In the genomic region with DNA sequence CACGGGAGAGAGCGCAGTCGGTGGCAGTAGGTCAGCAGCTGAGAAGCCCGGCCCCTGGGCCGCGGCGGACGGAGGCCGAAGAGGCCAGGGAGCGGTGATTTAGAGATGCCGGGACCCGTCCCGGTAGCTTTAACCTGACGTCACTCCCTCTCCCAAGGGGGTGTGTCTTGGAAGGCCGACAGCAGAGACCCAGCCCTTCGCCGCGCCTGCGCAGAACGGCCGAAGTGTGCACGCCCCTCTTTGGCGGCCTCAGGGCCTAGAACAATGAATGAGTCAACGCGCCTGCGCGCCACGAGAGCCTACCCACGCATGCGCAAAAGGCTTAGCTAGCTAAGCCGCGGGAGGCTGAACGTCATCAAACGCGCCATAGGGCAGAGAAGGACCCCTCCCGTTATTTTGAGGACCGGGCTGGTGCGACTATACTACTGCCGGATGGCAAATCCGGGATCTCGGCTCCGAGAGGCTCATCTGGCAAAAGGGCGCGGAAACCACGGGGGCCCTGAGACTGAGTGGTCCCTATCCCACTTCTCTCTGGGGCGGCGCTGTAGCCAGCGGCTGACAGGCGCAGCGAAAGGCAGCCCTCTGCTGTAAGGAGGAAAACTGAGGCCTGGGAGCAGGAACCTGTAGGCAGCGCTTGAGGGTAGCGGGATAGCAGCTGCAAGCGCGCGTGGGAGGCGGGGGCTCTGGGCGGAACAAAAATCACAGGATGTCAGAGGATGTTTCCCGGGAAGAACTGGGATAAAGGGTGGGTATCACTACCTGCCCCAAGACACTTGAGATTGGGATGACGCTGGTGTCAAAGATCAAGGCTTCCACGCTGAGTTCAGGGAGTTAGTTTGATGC, we compare ENCODE assay signal across 8 cellular contexts. TPM values are rescaled to one million over a fixed set of nuclear protein-coding genes. Genes with fewer than 3 reads are reported as not detected.
DNase-seq lines count a peak whose midpoint lies in the region; ATAC-seq and TF ChIP-seq lines count a peak whose summit lies in the region.

Gene IRGQ, minus strand, starts transcription at position 136 of the 843 bp plus-strand sequence. CDS start 796 bp downstream, outside the sequence.
Gene ZNF576, plus strand, starts transcription at position 597 of the 843 bp plus-strand sequence. CDS start 514 bp downstream, outside the sequence.

- intact Hi-C loops in CD14-positive monocyte (cut with micrococcal nuclease) (loop anchor here (1.0 to 10.0 kb wide), 6 partner anchors 21 to 69 kb away; partner anchors contain the start of genes PINLYP (in 2 of the 2), XRCC1 (in 2 of the 2), ZNF575 (in 2 of the 2) and ETHE1 (in 1 of the 2)), left lung (cut with DNase I) (no loop called here)

- ATAC-seq in GM19397 (IDR thresholded peaks at IDR 0.05; ENCODE audit: unreplicated experiment) (peak; percentile 86), HG03571 (IDR thresholded peaks at IDR 0.05; ENCODE audit: unreplicated experiment) (peak; percentile 67), left lung (peak; percentile 91)

- H3K4me1 Mint-ChIP-seq in CD14-positive monocyte: peaks cover 27% of the 10 kb centered on the region

- H3K4me3 Mint-ChIP-seq in CD14-positive monocyte: peak within 1 kb of the TSS; percentile 98

- peaks cover 36 to 47% of the 10 kb centered on the region in 2 donors for H3K36me3 Mint-ChIP-seq in CD14-positive monocyte

- H3K36me3 ChIP-seq in left lung: peaks cover 0 to 57% of the 10 kb centered on the region in 2 donors

- DNase-seq in CD14-positive monocyte (ENCODE audit: low spot score): peak; percentile 100
- DNase-seq in NCI-H82 (lab: John Stamatoyannopoulos, UW): peak; percentile 100
- DNase-seq in activated CD4-positive, alpha-beta T cell treated with anti-CD3 and anti-CD28 coated beads, Interleukin-2, amount 50 U/mL, for 48 hours: peak; percentile 100
- peak; percentile 100 for DNase-seq in dermis blood vessel endothelial cell
- peak; percentile 100 for DNase-seq in left lung
- DNase-seq in stimulated activated CD4-positive, alpha-beta T cell treated with anti-CD3 and anti-CD28 coated beads, Interleukin-2, amount 100 ng/mL, for 48 hours: peak; percentile 100

- peak within 1 kb of the TSS; percentile 64 to 82 for H3K4me3 ChIP-seq in left lung

- TF ChIP-seq CTCF in CD14-positive monocyte (IDR thresholded peaks at IDR 0.05): no peak
- no peak for TF ChIP-seq CTCF in left lung (IDR thresholded peaks at IDR 0.05)

- H3K4me1 ChIP-seq in left lung: peaks cover 16 to 44% of the 10 kb centered on the region in 2 donors

- H3K9me3 ChIP-seq in left lung: no peaks in the 10 kb centered on the region

- H3K27ac Mint-ChIP-seq in CD14-positive monocyte: peak within 1 kb of the TSS; percentile 98 to 100 (median 99)

- H3K27ac ChIP-seq in left lung: peak within 1 kb of the TSS; percentile 96 to 97

- no peaks in the 10 kb centered on the region for H3K27me3 ChIP-seq in left lung

- H3K9me3 Mint-ChIP-seq in CD14-positive monocyte: no peaks in the 10 kb centered on the region

- H3K27me3 Mint-ChIP-seq in CD14-positive monocyte (ENCODE audit: low read depth in 3 of 3): no peaks in the 10 kb centered on the region

RNA-seq across cellular contexts. Expression of gene IRGQ, which starts in this region (rescaled TPM):
- polyA plus RNA-seq in CD14-positive monocyte: 1 to 10 TPM; 1.8 to 2.9 TPM
- 27.2 and 34.6 TPM in 2 replicates for total RNA-seq in dermis blood vessel endothelial cell
- total RNA-seq in left lung: 10 to 100 TPM; 22.0 to 27.6 TPM

RNA-seq across cellular contexts. Expression of gene ZNF576, which starts in this region (rescaled TPM):
- polyA plus RNA-seq in CD14-positive monocyte: 1 to 10 TPM; 7.2 to 8.4 TPM
- total RNA-seq in dermis blood vessel endothelial cell: 10.8 and 12.6 TPM in 2 replicates
- total RNA-seq in left lung: 10 to 100 TPM; 11.5 to 14.4 TPM

Comparison
In these comparisons a context has a peak if more than half of its experiments do, and no peak if none do; other contexts are left out.
1. Peak in every context shown above with its lines: DNase-seq, ATAC-seq, H3K4me3 ChIP-seq and H3K27ac ChIP-seq.
2. intact Hi-C loops: an anchor here in CD14-positive monocyte (1.0 to 10.0 kb wide); none called in left lung.